ENCODE assay signal across 8 cellular contexts in the genomic region with DNA sequence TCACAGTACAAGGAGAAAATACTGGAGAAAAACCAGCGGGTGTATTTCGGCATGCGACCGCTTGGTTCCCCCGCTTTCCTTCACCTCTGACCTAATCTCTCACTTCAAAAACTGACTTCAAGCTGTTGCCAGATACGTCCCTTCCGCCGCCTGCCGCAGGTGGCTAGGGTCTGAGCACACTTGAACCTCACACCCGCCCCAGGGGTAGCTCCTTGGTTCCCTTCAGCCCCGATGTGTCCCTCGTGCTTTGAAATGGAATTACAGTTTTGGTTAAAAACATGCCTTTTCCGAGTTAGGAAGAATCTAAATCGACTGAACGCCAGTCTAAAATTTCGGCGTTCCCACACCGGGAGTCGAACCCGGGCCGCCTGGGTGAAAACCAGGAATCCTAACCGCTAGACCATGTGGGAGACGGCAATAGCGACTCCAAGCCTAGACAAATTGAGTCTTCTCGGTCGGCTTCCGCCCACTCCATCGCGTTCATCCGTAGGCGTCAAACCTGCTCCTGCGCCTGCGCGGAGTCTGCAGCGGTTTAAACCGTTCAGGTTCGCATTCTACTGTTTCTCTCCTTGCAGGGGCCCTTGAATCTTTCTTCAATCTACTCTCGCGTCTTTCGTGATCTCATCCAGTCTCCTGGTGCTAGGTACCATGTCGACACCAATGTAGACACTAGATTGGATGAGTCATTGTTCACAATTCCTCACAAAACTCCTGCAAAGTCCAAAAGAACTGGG.
DNase-seq lines count a peak whose midpoint lies in the region; ATAC-seq, FAIRE-seq and TF ChIP-seq lines count a peak whose summit lies in the region.

No MANE protein-coding gene starts in this region.

- no peaks in the 10 kb centered on the region for H3K27me3 ChIP-seq in spleen (replicated peaks in 1 of 7)

- H3K4me3 ChIP-seq in spleen = peak overlapping the region; percentile 40 to 73 (median 49)

- intact Hi-C loops in spleen (cut with DNase I; ENCODE audit: low total_unique reads) = loop anchor here (10.0 kb wide), 1 partner anchor 343 kb away; a partner anchor contains a TSS

- peak in 8 of 11 experiments; percentile 31 to 76 (median 58) for TF ChIP-seq CTCF in spleen (IDR thresholded peaks at IDR 0.05 in 8 of 11, conservative IDR thresholded peaks at IDR 0.05 in 3 of 11)

- peak; percentile 66 for FAIRE-seq in islet of Langerhans (lab: Jason Lieb, UNC)

- peaks cover 13 to 37% (median 26%) of the 10 kb centered on the region in 6 donors for H3K4me1 ChIP-seq in spleen

- H3K36me3 ChIP-seq in spleen = no peaks in the 10 kb centered on the region

- ATAC-seq in GM18909 (IDR thresholded peaks at IDR 0.05; ENCODE audit: poor library complexity, unreplicated experiment) (peak; percentile 84), HG03175 (IDR thresholded peaks at IDR 0.05; ENCODE audit: unreplicated experiment) (peak; percentile 91)

- 0% methylated on average over 41 of the region's 41 CpGs for WGBS in spleen, 5 donors

- TF ChIP-seq POLR2A in spleen (IDR thresholded peaks at IDR 0.05) = peak in 1 of 3 donors; percentile 9

- peak overlapping the region; percentile 81 to 97 (median 94) for H3K27ac ChIP-seq in spleen

- no peaks in the 10 kb centered on the region for H3K9me3 ChIP-seq in spleen

- DNase-seq in AG08396 (ENCODE audit: low spot score) = peak; percentile 83
- peak; percentile 90 for DNase-seq in NCI-H345 treated with DMSO at 0.1 percent for 48 hours (lab: John Stamatoyannopoulos, UW; ENCODE audit: unreplicated experiment)
- DNase-seq in activated CD4-positive, CD25-positive, alpha-beta regulatory T cell treated with anti-CD3 and anti-CD28 coated beads, Interleukin-2, amount 50 U/mL, for 16 hours (ENCODE audit: low read depth, low spot score) = peak; percentile 91
- DNase-seq in cerebellar cortex (ENCODE audit: low spot score) = peak; percentile 98
- peak; percentile 98 for DNase-seq in spleen

Comparison
In these comparisons a context has a peak if more than half of its experiments do, and no peak if none do; other contexts are left out.
1. Peak in every context shown above with its lines: DNase-seq, ATAC-seq, H3K4me3 ChIP-seq and H3K27ac ChIP-seq.